In genomic region chr3:169815590-169816150, GRCh38 we compare ENCODE assay signal across 2 cellular contexts.
TF ChIP-seq lines count a peak whose summit lies in the region.

No MANE protein-coding gene starts in this region.

TF ChIP-seq in HEK293, 187 proteins besides CTCF, POLR2A, EP300 and RAD21:
- TF ChIP-seq SETDB1 (IDR thresholded peaks at IDR 0.05; ENCODE audit: insufficient read length, low read length), result peak; percentile 78
- no peak for TF ChIP-seq SCRT2 (tag by site-specific recombination; IDR thresholded peaks at IDR 0.05)

TF ChIP-seq in GM12878, 131 proteins besides CTCF, POLR2A, EP300 and RAD21:
- TF ChIP-seq CBX5 (IDR thresholded peaks at IDR 0.05; ENCODE audit: low read depth) (peak; percentile 33; the same call in 1 of the 2 replicates), MLLT1 (IDR thresholded peaks at IDR 0.05) (no peak)
